In the genomic region with DNA sequence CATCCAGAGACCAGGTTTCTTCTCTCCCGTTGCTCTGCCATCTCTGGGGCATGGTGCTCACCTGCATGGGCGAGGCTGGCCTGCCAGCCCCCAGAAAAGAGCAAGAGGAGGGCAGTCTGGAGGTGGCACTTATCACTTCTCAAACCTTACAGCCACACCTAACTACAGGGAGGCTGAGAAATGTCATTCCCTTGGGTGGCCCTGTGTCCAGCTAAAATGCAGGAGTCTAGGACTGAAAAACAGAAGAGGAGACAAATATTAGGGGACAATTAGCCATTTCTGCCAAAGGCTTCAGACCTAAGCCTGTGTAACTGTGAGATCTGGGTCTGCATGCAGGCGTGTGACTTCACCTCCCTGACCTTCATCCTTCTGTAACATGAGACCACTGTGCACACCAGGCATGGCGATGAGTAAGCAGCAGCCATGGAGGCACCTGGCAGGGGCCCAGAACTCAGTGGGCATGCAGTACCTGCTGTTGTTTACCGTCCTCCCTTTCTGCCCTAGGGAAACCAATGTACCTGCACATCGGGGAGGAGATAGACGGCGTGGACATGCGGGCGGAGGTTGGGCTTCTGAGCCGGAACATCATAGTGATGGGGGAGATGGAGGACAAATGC, we compare ENCODE assay signal across 1 cellular context.
TF ChIP-seq lines count a peak whose summit lies in the region.

No MANE protein-coding gene starts in this region.

TF ChIP-seq in HEK293, 187 proteins besides CTCF, POLR2A, EP300 and RAD21 (continued from another document and continues in another):
- TF ChIP-seq ZNF843 (tag by site-specific recombination; IDR thresholded peaks at IDR 0.05) (0 out of 2 replicates have a peak, but pooled peaks have one; percentile 59), HOXC10 (CRISPR knock-in tag; IDR thresholded peaks at IDR 0.05) (no peak), ZNF768 (tag by site-specific recombination; IDR thresholded peaks at IDR 0.05) (no peak), ZNF747 (tag by site-specific recombination; IDR thresholded peaks at IDR 0.05) (no peak), ZNF133 (tag by site-specific recombination; IDR thresholded peaks at IDR 0.05) (no peak), ZNF223 (tag by site-specific recombination; IDR thresholded peaks at IDR 0.05) (no peak), ZNF692 (tag by site-specific recombination; IDR thresholded peaks at IDR 0.05) (peak; percentile 66; the same call in 1 of the 2 replicates), ZNF558 (tag by site-specific recombination; IDR thresholded peaks at IDR 0.05) (no peak), ZNF623 (tag by site-specific recombination; IDR thresholded peaks at IDR 0.05) (no peak), ZNF704 (tag by site-specific recombination; IDR thresholded peaks at IDR 0.05) (no peak), ZNF324 (tag by site-specific recombination; IDR thresholded peaks at IDR 0.05) (no peak), REPIN1 (tag by site-specific recombination; IDR thresholded peaks at IDR 0.05; ENCODE audit: low read depth) (no peak), ZBTB1 (tag by site-specific recombination; IDR thresholded peaks at IDR 0.05) (no peak), ZNF169 (tag by site-specific recombination; IDR thresholded peaks at IDR 0.05) (no peak), ZBTB7A (tag by site-specific recombination; IDR thresholded peaks at IDR 0.05; ENCODE audit: low read depth) (no peak), ZSCAN16 (tag by site-specific recombination; IDR thresholded peaks at IDR 0.05) (no peak), ZBTB44 (tag by site-specific recombination; IDR thresholded peaks at IDR 0.05) (peak; percentile 72), ZSCAN30 (tag by site-specific recombination; IDR thresholded peaks at IDR 0.05) (no peak), ZNF155 (tag by site-specific recombination; IDR thresholded peaks at IDR 0.05) (no peak), ZNF302 (tag by site-specific recombination; IDR thresholded peaks at IDR 0.05; ENCODE audit: low read depth) (no peak), ZNF654 (tag by site-specific recombination; IDR thresholded peaks at IDR 0.05; ENCODE audit: low read depth) (no peak), MZF1 (tag by site-specific recombination; IDR thresholded peaks at IDR 0.05; ENCODE audit: borderline replicate concordance) (no peak), KLF9 (tag by site-specific recombination; IDR thresholded peaks at IDR 0.05; ENCODE audit: low read depth) (no peak), FEZF1 (tag by site-specific recombination; IDR thresholded peaks at IDR 0.05) (no peak), ZNF664 (tag by site-specific recombination; IDR thresholded peaks at IDR 0.05) (no peak), ZNF112 (tag by site-specific recombination; IDR thresholded peaks at IDR 0.05) (no peak), ZNF510 (tag by site-specific recombination; IDR thresholded peaks at IDR 0.05; ENCODE audit: insufficient replicate concordance) (no peak), GLIS1 (tag by site-specific recombination; IDR thresholded peaks at IDR 0.05) (peak; percentile 66), KLF1 (tag by site-specific recombination; IDR thresholded peaks at IDR 0.05) (no peak), ZNF530 (tag by site-specific recombination; IDR thresholded peaks at IDR 0.05; ENCODE audit: low read depth) (no peak), ZNF19 (tag by site-specific recombination; IDR thresholded peaks at IDR 0.05; ENCODE audit: low read depth) (no peak), ELK4 (IDR thresholded peaks at IDR 0.05; ENCODE audit: borderline replicate concordance, low read depth, low read length) (no peak), GLIS2 (tag by site-specific recombination; IDR thresholded peaks at IDR 0.05) (peak; percentile 48), YY1 (tag by site-specific recombination; IDR thresholded peaks at IDR 0.05) (no peak), ZEB2 (tag by site-specific recombination; IDR thresholded peaks at IDR 0.05) (no peak), ZNF121 (tag by site-specific recombination; IDR thresholded peaks at IDR 0.05) (no peak), ZBTB17 (tag by site-specific recombination; IDR thresholded peaks at IDR 0.05) (peak; percentile 73; the same call in 1 of the 2 replicates), ZNF266 (tag by site-specific recombination; IDR thresholded peaks at IDR 0.05; ENCODE audit: low read depth) (no peak), SALL2 (tag by site-specific recombination; IDR thresholded peaks at IDR 0.05; ENCODE audit: borderline replicate concordance) (no peak), BCL11A (tag by site-specific recombination; IDR thresholded peaks at IDR 0.05; ENCODE audit: low read depth) (peak; percentile 61; the same call in 1 of the 2 replicates), ZNF549 (tag by site-specific recombination; IDR thresholded peaks at IDR 0.05) (no peak), ZNF529 (tag by site-specific recombination; IDR thresholded peaks at IDR 0.05; ENCODE audit: insufficient replicate concordance) (no peak), ZNF24 (tag by site-specific recombination; IDR thresholded peaks at IDR 0.05) (no peak; the same call in 1 of the 2 replicates), PRDM10 (tag by site-specific recombination; IDR thresholded peaks at IDR 0.05) (0 out of 2 replicates have a peak, but pooled peaks have one; percentile 11)
- TF ChIP-seq, protein P1, sequence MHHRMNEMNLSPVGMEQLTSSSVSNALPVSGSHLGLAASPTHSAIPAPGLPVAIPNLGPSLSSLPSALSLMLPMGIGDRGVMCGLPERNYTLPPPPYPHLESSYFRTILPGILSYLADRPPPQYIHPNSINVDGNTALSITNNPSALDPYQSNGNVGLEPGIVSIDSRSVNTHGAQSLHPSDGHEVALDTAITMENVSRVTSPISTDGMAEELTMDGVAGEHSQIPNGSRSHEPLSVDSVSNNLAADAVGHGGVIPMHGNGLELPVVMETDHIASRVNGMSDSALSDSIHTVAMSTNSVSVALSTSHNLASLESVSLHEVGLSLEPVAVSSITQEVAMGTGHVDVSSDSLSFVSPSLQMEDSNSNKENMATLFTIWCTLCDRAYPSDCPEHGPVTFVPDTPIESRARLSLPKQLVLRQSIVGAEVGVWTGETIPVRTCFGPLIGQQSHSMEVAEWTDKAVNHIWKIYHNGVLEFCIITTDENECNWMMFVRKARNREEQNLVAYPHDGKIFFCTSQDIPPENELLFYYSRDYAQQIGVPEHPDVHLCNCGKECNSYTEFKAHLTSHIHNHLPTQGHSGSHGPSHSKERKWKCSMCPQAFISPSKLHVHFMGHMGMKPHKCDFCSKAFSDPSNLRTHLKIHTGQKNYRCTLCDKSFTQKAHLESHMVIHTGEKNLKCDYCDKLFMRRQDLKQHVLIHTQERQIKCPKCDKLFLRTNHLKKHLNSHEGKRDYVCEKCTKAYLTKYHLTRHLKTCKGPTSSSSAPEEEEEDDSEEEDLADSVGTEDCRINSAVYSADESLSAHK (tag by site-specific recombination; IDR thresholded peaks at IDR 0.05) = no peak
- TF ChIP-seq, protein P2, sequence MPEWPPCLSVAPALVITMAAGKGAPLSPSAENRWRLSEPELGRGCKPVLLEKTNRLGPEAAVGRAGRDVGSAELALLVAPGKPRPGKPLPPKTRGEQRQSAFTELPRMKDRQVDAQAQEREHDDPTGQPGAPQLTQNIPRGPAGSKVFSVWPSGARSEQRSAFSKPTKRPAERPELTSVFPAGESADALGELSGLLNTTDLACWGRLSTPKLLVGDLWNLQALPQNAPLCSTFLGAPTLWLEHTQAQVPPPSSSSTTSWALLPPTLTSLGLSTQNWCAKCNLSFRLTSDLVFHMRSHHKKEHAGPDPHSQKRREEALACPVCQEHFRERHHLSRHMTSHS (tag by site-specific recombination; IDR thresholded peaks at IDR 0.05) = no peak
- TF ChIP-seq, protein P3, sequence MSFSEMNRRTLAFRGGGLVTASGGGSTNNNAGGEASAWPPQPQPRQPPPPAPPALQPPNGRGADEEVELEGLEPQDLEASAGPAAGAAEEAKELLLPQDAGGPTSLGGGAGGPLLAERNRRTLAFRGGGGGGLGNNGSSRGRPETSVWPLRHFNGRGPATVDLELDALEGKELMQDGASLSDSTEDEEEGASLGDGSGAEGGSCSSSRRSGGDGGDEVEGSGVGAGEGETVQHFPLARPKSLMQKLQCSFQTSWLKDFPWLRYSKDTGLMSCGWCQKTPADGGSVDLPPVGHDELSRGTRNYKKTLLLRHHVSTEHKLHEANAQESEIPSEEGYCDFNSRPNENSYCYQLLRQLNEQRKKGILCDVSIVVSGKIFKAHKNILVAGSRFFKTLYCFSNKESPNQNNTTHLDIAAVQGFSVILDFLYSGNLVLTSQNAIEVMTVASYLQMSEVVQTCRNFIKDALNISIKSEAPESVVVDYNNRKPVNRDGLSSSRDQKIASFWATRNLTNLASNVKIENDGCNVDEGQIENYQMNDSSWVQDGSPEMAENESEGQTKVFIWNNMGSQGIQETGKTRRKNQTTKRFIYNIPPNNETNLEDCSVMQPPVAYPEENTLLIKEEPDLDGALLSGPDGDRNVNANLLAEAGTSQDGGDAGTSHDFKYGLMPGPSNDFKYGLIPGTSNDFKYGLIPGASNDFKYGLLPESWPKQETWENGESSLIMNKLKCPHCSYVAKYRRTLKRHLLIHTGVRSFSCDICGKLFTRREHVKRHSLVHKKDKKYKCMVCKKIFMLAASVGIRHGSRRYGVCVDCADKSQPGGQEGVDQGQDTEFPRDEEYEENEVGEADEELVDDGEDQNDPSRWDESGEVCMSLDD (tag by site-specific recombination; IDR thresholded peaks at IDR 0.05) = no peak
- TF ChIP-seq, protein P4, sequence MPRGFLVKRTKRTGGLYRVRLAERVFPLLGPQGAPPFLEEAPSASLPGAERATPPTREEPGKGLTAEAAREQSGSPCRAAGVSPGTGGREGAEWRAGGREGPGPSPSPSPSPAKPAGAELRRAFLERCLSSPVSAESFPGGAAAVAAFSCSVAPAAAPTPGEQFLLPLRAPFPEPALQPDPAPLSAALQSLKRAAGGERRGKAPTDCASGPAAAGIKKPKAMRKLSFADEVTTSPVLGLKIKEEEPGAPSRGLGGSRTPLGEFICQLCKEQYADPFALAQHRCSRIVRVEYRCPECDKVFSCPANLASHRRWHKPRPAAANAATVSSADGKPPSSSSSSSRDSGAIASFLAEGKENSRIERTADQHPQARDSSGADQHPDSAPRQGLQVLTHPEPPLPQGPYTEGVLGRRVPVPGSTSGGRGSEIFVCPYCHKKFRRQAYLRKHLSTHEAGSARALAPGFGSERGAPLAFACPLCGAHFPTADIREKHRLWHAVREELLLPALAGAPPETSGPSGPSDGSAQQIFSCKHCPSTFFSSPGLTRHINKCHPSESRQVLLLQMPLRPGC (tag by site-specific recombination; IDR thresholded peaks at IDR 0.05) = peak; percentile 43; the same call in 1 of the 2 replicates
